22 cellular contexts compared by ENCODE assay signal in genomic region chr3:12754315-12754714, GRCh38. TPM values are rescaled to one million over a fixed set of nuclear protein-coding genes. Genes with fewer than 3 reads are reported as not detected.
"Had no signal": no experiment of that assay in that cellular context is flagged by ENCODE, and none has a peak within 500 bp of the region (broad histone marks: within the 10 kb centered on the region; RNA-seq: fewer than 3 reads in every experiment).

No MANE protein-coding gene starts in this region.

- ATAC-seq: heart left ventricle; mucosa of descending colon; naive thymus-derived CD8-positive, alpha-beta T cell; stimulated activated naive CD8-positive, alpha-beta T cell treated with anti-CD3 and anti-CD28 coated beads, Interleukin-15, Interleukin-2, amounts not matched to agents 100 U/mL and 50 U/mL, for 24 hours had no signal

- DNase-seq: colonic mucosa; dermis blood vessel endothelial cell; erythroblast; heart left ventricle; hippocampal formation; kidney glomerular epithelial cell; mucosa of descending colon; naive thymus-derived CD8-positive, alpha-beta T cell; small intestine; stimulated activated CD4-positive, alpha-beta T cell treated with anti-CD3 and anti-CD28 coated beads, Interleukin-12 subunit alpha, Interleukin-12 subunit beta, amount 100 ng/mL, for 4 hours; stimulated activated naive CD8-positive, alpha-beta T cell treated with anti-CD3 and anti-CD28 coated beads, Interleukin-15, Interleukin-2, amounts not matched to agents 100 U/mL and 50 U/mL, for 24 hours; upper lobe of left lung; uterus had no signal

- H3K9me3 ChIP-seq: colonic mucosa, heart left ventricle, mucosa of descending colon, neutrophil, right atrium auricular region, suprapubic skin, thyroid gland, upper lobe of left lung, uterus had no signal

- H3K27ac ChIP-seq: colonic mucosa, heart left ventricle, neutrophil, suprapubic skin, thyroid gland, upper lobe of left lung, uterus had no signal

- H3K4me3 ChIP-seq: colonic mucosa, heart left ventricle, mucosa of descending colon, right atrium auricular region, suprapubic skin, thyroid gland, upper lobe of left lung, uterus had no signal

- H3K4me1 ChIP-seq: colonic mucosa had no signal

- H3K36me3 ChIP-seq: colonic mucosa, heart left ventricle, neutrophil, right atrium auricular region, suprapubic skin, thyroid gland, upper lobe of left lung, uterus had no signal

- H3K27me3 ChIP-seq: colonic mucosa, heart left ventricle, right atrium auricular region, suprapubic skin, thyroid gland, upper lobe of left lung, uterus had no signal

RNA-seq across cellular contexts. Expression of gene TMEM40, which starts 4.7 kb away (rescaled TPM):
- total RNA-seq: colonic mucosa; dermis blood vessel endothelial cell; frontal cortex; glomerular endothelial cell; lung microvascular endothelial cell; mucosa of descending colon; naive thymus-derived CD8-positive, alpha-beta T cell; pulmonary artery endothelial cell; thyroid gland; uterus had no signal
- polyA plus RNA-seq: naive thymus-derived CD8-positive, alpha-beta T cell; neural cell had no signal
